Comparison of ENCODE assay signal across 1 cellular context in genomic region chr2:96832751-96833507, GRCh38.
TF ChIP-seq lines count a peak whose summit lies in the region.

No MANE protein-coding gene starts in this region.

TF ChIP-seq in Ishikawa, 13 proteins besides CTCF, POLR2A, EP300 and RAD21 (continued from another document):
- TF ChIP-seq, protein P1, sequence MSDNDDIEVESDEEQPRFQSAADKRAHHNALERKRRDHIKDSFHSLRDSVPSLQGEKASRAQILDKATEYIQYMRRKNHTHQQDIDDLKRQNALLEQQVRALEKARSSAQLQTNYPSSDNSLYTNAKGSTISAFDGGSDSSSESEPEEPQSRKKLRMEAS (IDR thresholded peaks at IDR 0.05), result peak; percentile 48; the same call in 1 of the 2 replicates
